ENCODE assay signal across 21 cellular contexts in the genomic region with DNA sequence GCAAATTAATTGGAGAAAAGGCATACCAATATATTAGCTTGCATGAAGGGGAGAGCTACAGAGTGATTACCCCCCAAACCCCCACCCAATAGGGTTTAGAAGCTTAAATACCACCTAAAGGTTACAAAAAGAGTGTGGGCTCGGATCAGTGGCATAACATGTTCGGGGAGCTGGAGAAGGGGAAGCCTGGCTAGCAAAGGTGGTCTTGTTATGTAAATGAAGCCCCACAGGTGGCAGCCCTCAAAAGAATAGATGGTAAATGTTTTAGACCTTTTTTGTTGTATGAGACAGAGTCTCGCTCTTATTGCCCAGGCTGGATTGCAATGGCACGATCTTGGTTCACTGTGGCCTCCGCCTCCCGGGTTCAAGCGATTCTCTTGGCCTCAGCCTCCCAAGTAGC. TPM values are rescaled to one million over a fixed set of nuclear protein-coding genes. Genes with fewer than 3 reads are reported as not detected.
DNase-seq lines count a peak whose midpoint lies in the region; ATAC-seq and TF ChIP-seq lines count a peak whose summit lies in the region.
"Had no signal": no experiment of that assay in that cellular context is flagged by ENCODE, and none has a peak within 500 bp of the region (broad histone marks: within the 10 kb centered on the region; RNA-seq: fewer than 3 reads in every experiment).

No MANE protein-coding gene starts in this region.

- peaks cover 18% of the 10 kb centered on the region for H3K4me1 ChIP-seq in HUES48 (ENCODE audit: control insufficient read depth, insufficient read depth, low read length)
- peaks cover 32% of the 10 kb centered on the region for H3K4me1 ChIP-seq in OCI-LY7 (ENCODE audit: insufficient read depth, low read length, poor library complexity, severe bottlenecking)
- peaks cover 4% of the 10 kb centered on the region; the same call in 1 of the 2 replicates for H3K4me1 ChIP-seq in iPS DF 6.9 (ENCODE audit: control insufficient read depth, insufficient read depth, low read length)
- H3K4me1 ChIP-seq: HAP-1 had no signal

- no peak for DNase-seq in OCI-LY7 (ENCODE audit: low spot score)
- DNase-seq in iPS DF 6.9 (ENCODE audit: low read depth, low spot score): peak; percentile 55
- no peak for DNase-seq in SKM-1 (lab: John Stamatoyannopoulos, UW; ENCODE audit: unreplicated experiment)
- DNase-seq: CD8-positive, alpha-beta T cell; KG1; NCI-H1417 treated with DMSO at 0.1 percent for 48 hours; NCI-H1930; NCI-H446; NCI-H748 treated with DMSO at 0.1 percent for 48 hours; NK-92 treated with Interleukin-12 subunit alpha and Interleukin-12 subunit beta, amount 100 ng/mL, for 24 hours; RPMI8226; SHP77 treated with DMSO at 0.1 percent for 48 hours; SK-N-SH; T-helper 1 cell had no signal

- peak overlapping the region; percentile 26; the same call in 1 of the 2 replicates for H3K4me2 ChIP-seq in OCI-LY7 (ENCODE audit: low read length)
- H3K4me2 ChIP-seq: BLaER1 treated with 17β-estradiol and CSF1 and Interleukin-3, amounts not matched to agents 10 nM and 100 nM; SK-N-SH had no signal

- no peaks in the 10 kb centered on the region for H3K27me3 Mint-ChIP-seq in stimulated activated memory B cell treated with anti-CD40 and anti-IgM and Interleukin-4, amounts not matched to agents 10 μg/mL and 1 μg/mL and 100 μg/mL, for 72 hours

- no peak overlapping the region for H3K9ac ChIP-seq in HUES48 (ENCODE audit: low read depth, low read length)
- H3K9ac ChIP-seq: BLaER1 treated with 17β-estradiol and CSF1 and Interleukin-3, amounts not matched to agents 10 nM and 100 nM; SK-N-SH had no signal

- H2AFZ ChIP-seq in OCI-LY7 (ENCODE audit: low read length): no peak overlapping the region

- H3K4me3 ChIP-seq in HUES48 (ENCODE audit: low read depth, low read length) (peak overlapping the region; percentile 41), OCI-LY7 (ENCODE audit: low read depth, low read length, poor library complexity, severe bottlenecking) (no peak overlapping the region), iPS DF 6.9 (ENCODE audit: low read length) (no peak overlapping the region)
- H3K4me3 ChIP-seq: BLaER1 treated with 17β-estradiol and CSF1 and Interleukin-3, amounts not matched to agents 10 nM and 100 nM; HAP-1 had no signal

- peaks cover 11% of the 10 kb centered on the region; the same call in 1 of the 2 replicates for H3K79me2 ChIP-seq in OCI-LY7 (ENCODE audit: insufficient read depth, low read depth, low read length)

- peaks cover 19% of the 10 kb centered on the region for H3K36me3 Mint-ChIP-seq in stimulated activated memory B cell treated with anti-CD40 and anti-IgM and Interleukin-4, amounts not matched to agents 10 μg/mL and 1 μg/mL and 100 μg/mL, for 72 hours

- H4K20me1 ChIP-seq in OCI-LY7 (ENCODE audit: insufficient read depth, low read length): peaks cover 7% of the 10 kb centered on the region; the same call in 1 of the 2 replicates

- no peak overlapping the region for H3K4me3 Mint-ChIP-seq in stimulated activated memory B cell treated with anti-CD40 and anti-IgM and Interleukin-4, amounts not matched to agents 10 μg/mL and 1 μg/mL and 100 μg/mL, for 72 hours
- H3K4me3 Mint-ChIP-seq: CD8-positive, alpha-beta T cell had no signal

- ATAC-seq in stimulated activated memory B cell treated with anti-CD40 and anti-IgM and Interleukin-4, amounts not matched to agents 10 μg/mL and 1 μg/mL and 100 μg/mL, for 72 hours: peak; percentile 39
- no peak for ATAC-seq in HG02588 (IDR thresholded peaks at IDR 0.05; ENCODE audit: unreplicated experiment)
- ATAC-seq in HG03457 (IDR thresholded peaks at IDR 0.05; ENCODE audit: unreplicated experiment): no peak
- no peak for ATAC-seq in HG02852 (IDR thresholded peaks at IDR 0.05; ENCODE audit: unreplicated experiment)

- H3K9me2 ChIP-seq in OCI-LY7 (ENCODE audit: insufficient read depth, low read length): no peaks in the 10 kb centered on the region
- H3K9me2 ChIP-seq: SK-N-SH had no signal

- H3K27me3 ChIP-seq in HUES48 (ENCODE audit: control insufficient read depth, insufficient read depth, low read length): no peaks in the 10 kb centered on the region
- no peaks in the 10 kb centered on the region for H3K27me3 ChIP-seq in iPS DF 6.9 (ENCODE audit: control insufficient read depth, insufficient read depth, low read length)
- H3K27me3 ChIP-seq: BLaER1 treated with 17β-estradiol and CSF1 and Interleukin-3, amounts not matched to agents 10 nM and 100 nM had no signal

- POLR2A ChIA-PET in OCI-LY7 (lab: Charles Lee): interaction anchor here (0.5 to 2.0 kb wide), 4 partner anchors 15 to 1518 kb away, joined by 3 to 7 read pairs (median 4); partner anchors contain the start of genes HTD2 and RPP14

- intact Hi-C loops in OCI-LY7 (cut with micrococcal nuclease; ENCODE audit: unreplicated experiment): loop anchor here (1.0 to 5.0 kb wide), 3 partner anchors 93 to 311 kb away; no protein-coding TSS in a partner anchor

- WGBS in iPS DF 6.9 (ENCODE audit: insufficient coverage, insufficient read length): no CpG with 5 or more reads among the region's 7 CpGs

- CTCF ChIA-PET in OCI-LY7 (lab: Charles Lee; ENCODE audit: unreplicated experiment): no interaction called here

- no peak for TF ChIP-seq CTCF in OCI-LY7 (conservative IDR thresholded peaks at IDR 0.05; ENCODE audit: low read length)

- no peaks in the 10 kb centered on the region for H3K9me3 Mint-ChIP-seq in stimulated activated memory B cell treated with anti-CD40 and anti-IgM and Interleukin-4, amounts not matched to agents 10 μg/mL and 1 μg/mL and 100 μg/mL, for 72 hours
- H3K9me3 Mint-ChIP-seq: CD8-positive, alpha-beta T cell had no signal

- H3K4me1 Mint-ChIP-seq in stimulated activated memory B cell treated with anti-CD40 and anti-IgM and Interleukin-4, amounts not matched to agents 10 μg/mL and 1 μg/mL and 100 μg/mL, for 72 hours: peaks cover 57% of the 10 kb centered on the region

- BruUV-seq in OCI-LY7 (replicated peaks; lab: Mats Ljungman, UMichigan): no TSS peak

- H3K27ac Mint-ChIP-seq in stimulated activated memory B cell treated with anti-CD40 and anti-IgM and Interleukin-4, amounts not matched to agents 10 μg/mL and 1 μg/mL and 100 μg/mL, for 72 hours: peak overlapping the region; percentile 34
- H3K27ac Mint-ChIP-seq: CD8-positive, alpha-beta T cell had no signal

- H3K27ac ChIP-seq in HUES48 (ENCODE audit: low read depth, low read length) (peak overlapping the region; percentile 74), OCI-LY7 (ENCODE audit: low read depth, low read length, poor library complexity, severe bottlenecking) (no peak overlapping the region), iPS DF 6.9 (ENCODE audit: low read length) (no peak overlapping the region)
- H3K27ac ChIP-seq: BLaER1 treated with 17β-estradiol and CSF1 and Interleukin-3, amounts not matched to agents 10 nM and 100 nM had no signal

- H3K36me3 ChIP-seq in HUES48 (ENCODE audit: control insufficient read depth, insufficient read depth, low read length) (peaks cover 31% of the 10 kb centered on the region), OCI-LY7 (ENCODE audit: insufficient read depth, low read length) (peaks cover 50% of the 10 kb centered on the region), iPS DF 6.9 (ENCODE audit: control insufficient read depth, insufficient read depth, low read length) (no peaks in the 10 kb centered on the region; the same call in 1 of the 2 replicates)

- no peaks in the 10 kb centered on the region for H3K9me3 ChIP-seq in HUES48 (ENCODE audit: control insufficient read depth, insufficient read depth, low read length)
- H3K9me3 ChIP-seq in OCI-LY7 (ENCODE audit: low read length): no peaks in the 10 kb centered on the region
- no peaks in the 10 kb centered on the region for H3K9me3 ChIP-seq in iPS DF 6.9 (ENCODE audit: control insufficient read depth, insufficient read depth, low read length)
- H3K9me3 ChIP-seq: BLaER1 treated with 17β-estradiol and CSF1 and Interleukin-3, amounts not matched to agents 10 nM and 100 nM; HAP-1; SK-N-SH had no signal

RNA-seq across cellular contexts. Expression of gene PXK, which starts 10.9 kb away (rescaled TPM):
- 51.3 and 68.7 TPM in 2 replicates for total RNA-seq in OCI-LY7 (2014; rRNA removed; shearing (Covaris generic))
- 125 and 146 TPM in 2 replicates for total RNA-seq in OCI-LY7 (2022)

RNA-seq across cellular contexts. Expression of gene HTD2, which starts 15.5 kb away (rescaled TPM):
- 6.4 and 10.0 TPM in 2 replicates for total RNA-seq in OCI-LY7 (2014; rRNA removed; shearing (Covaris generic))
- total RNA-seq in OCI-LY7 (2022): 8.0 and 13.0 TPM in 2 replicates

RNA-seq across cellular contexts. Expression of gene RPP14, which starts 15.7 kb away (rescaled TPM):
- 10.2 and 12.8 TPM in 2 replicates for total RNA-seq in OCI-LY7 (2014; rRNA removed; shearing (Covaris generic))
- total RNA-seq in OCI-LY7 (2022): 20.3 and 21.3 TPM in 2 replicates
